ENCODE assay signal across 8 cellular contexts in the genomic region with DNA sequence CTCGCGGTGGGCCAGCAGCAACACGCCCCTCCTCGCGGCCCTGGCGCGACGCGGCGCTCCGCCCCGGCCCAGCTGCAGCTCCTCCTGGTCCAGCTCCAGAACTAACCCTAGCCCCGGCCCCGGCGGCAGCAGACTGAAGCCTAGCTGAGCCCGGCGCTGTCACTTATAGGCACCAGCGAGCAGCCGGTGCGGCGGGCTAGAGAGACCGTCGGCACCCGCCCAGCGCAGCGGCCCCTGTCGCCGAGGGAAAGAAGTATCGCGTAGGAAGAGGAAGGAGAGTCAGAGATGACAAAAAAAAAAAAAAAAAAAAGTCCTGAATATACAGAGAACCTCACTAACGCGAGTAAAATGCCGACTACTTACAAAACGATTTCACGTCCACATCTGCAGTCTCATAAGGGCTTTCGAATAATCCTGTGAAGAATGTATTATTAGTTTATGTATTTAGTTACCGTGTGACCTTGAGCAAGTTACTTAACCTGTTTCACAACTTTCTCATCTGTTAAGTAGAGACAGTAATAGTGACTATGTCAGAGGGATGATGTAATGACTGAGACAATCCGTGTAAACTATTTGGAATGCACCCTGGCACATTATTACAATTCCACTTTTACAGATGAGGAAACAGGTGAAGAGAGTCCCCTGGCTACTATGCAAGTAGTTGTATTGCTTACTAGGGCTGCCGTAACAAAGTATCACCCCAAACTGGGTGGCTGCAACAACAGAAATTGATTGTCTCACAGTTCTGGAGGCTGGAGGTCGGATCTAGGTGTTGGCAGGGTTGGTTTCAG. TPM values are rescaled to one million over a fixed set of nuclear protein-coding genes. Genes with fewer than 3 reads are reported as not detected.
DNase-seq lines count a peak whose midpoint lies in the region; ATAC-seq, FAIRE-seq and TF ChIP-seq lines count a peak whose summit lies in the region.

A gene (minus strand): TSS at position 135 of the 791 bp plus-strand sequence. CDS start 791 bp downstream, outside the sequence.

- peak within 1 kb of the TSS; percentile 93 to 100 (median 99) for H3K4me2 ChIP-seq in BLaER1 treated with 17β-estradiol and CSF1 and Interleukin-3, amounts not matched to agents 10 nM and 100 nM

- H3K27ac ChIP-seq in BLaER1 treated with 17β-estradiol and CSF1 and Interleukin-3, amounts not matched to agents 10 nM and 100 nM = peak within 1 kb of the TSS; percentile 84 to 95 (median 91)
- H3K27ac ChIP-seq in liver (ENCODE audit: low read depth in 1 of 2, low read length in 2 of 2) = peak within 1 kb of the TSS; percentile 60 to 83

- H4K20me1 ChIP-seq in BLaER1 treated with 17β-estradiol and CSF1 and Interleukin-3, amounts not matched to agents 10 nM and 100 nM = peaks cover 0 to 45% (median 41%) of the 10 kb centered on the region in 11 experiments; a peak in 21 of 22 replicates

- FAIRE-seq in GM19239 (lab: Jason Lieb, UNC) = peak; percentile 87

- WGBS in liver = 2% methylated on average over 40 of the region's 40 CpGs

- H3K9me3 ChIP-seq in BLaER1 treated with 17β-estradiol and CSF1 and Interleukin-3, amounts not matched to agents 10 nM and 100 nM (replicated peaks in 1 of 11) = no peaks in the 10 kb centered on the region
- H3K9me3 ChIP-seq in liver (ENCODE audit: control insufficient read depth in 4 of 4, low read length in 3 of 4) = no peaks in the 10 kb centered on the region

- peak; percentile 62 to 64 for TF ChIP-seq RAD21 in liver (IDR thresholded peaks at IDR 0.05)

- no peaks in the 10 kb centered on the region for H3K27me3 ChIP-seq in BLaER1 treated with 17β-estradiol and CSF1 and Interleukin-3, amounts not matched to agents 10 nM and 100 nM
- H3K27me3 ChIP-seq in liver (ENCODE audit: control insufficient read depth in 4 of 4, insufficient read depth in 4 of 4, low read length in 3 of 4) = no peaks in the 10 kb centered on the region

- H3K4me3 ChIP-seq in BLaER1 treated with 17β-estradiol and CSF1 and Interleukin-3, amounts not matched to agents 10 nM and 100 nM = peak within 1 kb of the TSS; percentile 76 to 94 (median 83)
- H3K4me3 ChIP-seq in liver (ENCODE audit: low read depth in 1 of 3, low read length in 3 of 3) = peak within 1 kb of the TSS; percentile 54 to 87 (median 64)

- peaks cover 0 to 22% (median 4%) of the 10 kb centered on the region in 11 experiments; a peak in 10 of 22 replicates for H3K36me3 ChIP-seq in BLaER1 treated with 17β-estradiol and CSF1 and Interleukin-3, amounts not matched to agents 10 nM and 100 nM
- no peaks in the 10 kb centered on the region for H3K36me3 ChIP-seq in liver (ENCODE audit: control insufficient read depth in 4 of 4, insufficient read depth in 3 of 4, low read depth in 1 of 4, low read length in 3 of 4)

- peaks cover 45 to 52% (median 49%) of the 10 kb centered on the region in 10 experiments for H3K4me1 ChIP-seq in BLaER1 treated with 17β-estradiol and CSF1 and Interleukin-3, amounts not matched to agents 10 nM and 100 nM
- H3K4me1 ChIP-seq in liver (ENCODE audit: control insufficient read depth in 4 of 4, insufficient read depth in 4 of 4, low read length in 3 of 4) = peaks cover 5 to 32% (median 24%) of the 10 kb centered on the region in 4 donors

- peak; percentile 85 for DNase-seq in GM19239 (ENCODE audit: insufficient read length, low spot score)
- peak; percentile 61 for DNase-seq in NCI-H748 treated with DMSO at 0.1 percent for 48 hours (lab: John Stamatoyannopoulos, UW)
- peak; percentile 90 for DNase-seq in activated CD4-positive, alpha-beta T cell treated with anti-CD3 and anti-CD28 coated beads, Interleukin-2, amount 50 U/mL, for 4 hours
- peak; percentile 80 to 92 for DNase-seq in dermis microvascular lymphatic vessel endothelial cell (ENCODE audit: low read depth in 2 of 2)
- peak; percentile 90 to 92 for DNase-seq in stimulated activated CD4-positive, alpha-beta T cell treated with anti-CD3 and anti-CD28 coated beads, Interleukin-4, amount 100 ng/mL, for 4 hours

- peak; percentile 57 for ATAC-seq in HG03460 (IDR thresholded peaks at IDR 0.05; ENCODE audit: unreplicated experiment)

- H3K9ac ChIP-seq in BLaER1 treated with 17β-estradiol and CSF1 and Interleukin-3, amounts not matched to agents 10 nM and 100 nM = peak within 1 kb of the TSS; percentile 88 to 98 (median 96)
- H3K9ac ChIP-seq in liver (ENCODE audit: low read depth in 1 of 2, low read length in 2 of 2) = peak within 1 kb of the TSS; percentile 59 to 79

- peak; percentile 81 for TF ChIP-seq CTCF in liver (IDR thresholded peaks at IDR 0.05; ENCODE audit: low read depth, low read length, missing input control)

TF ChIP-seq in liver, 16 proteins besides CTCF, POLR2A, EP300 and RAD21:
- TF ChIP-seq, protein P1, sequence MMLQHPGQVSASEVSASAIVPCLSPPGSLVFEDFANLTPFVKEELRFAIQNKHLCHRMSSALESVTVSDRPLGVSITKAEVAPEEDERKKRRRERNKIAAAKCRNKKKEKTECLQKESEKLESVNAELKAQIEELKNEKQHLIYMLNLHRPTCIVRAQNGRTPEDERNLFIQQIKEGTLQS (IDR thresholded peaks at IDR 0.05) = peak; percentile 89
- peak in 1 of 2 donors; percentile 57 for TF ChIP-seq RXRA (IDR thresholded peaks at IDR 0.05)
- TF ChIP-seq, protein P2, sequence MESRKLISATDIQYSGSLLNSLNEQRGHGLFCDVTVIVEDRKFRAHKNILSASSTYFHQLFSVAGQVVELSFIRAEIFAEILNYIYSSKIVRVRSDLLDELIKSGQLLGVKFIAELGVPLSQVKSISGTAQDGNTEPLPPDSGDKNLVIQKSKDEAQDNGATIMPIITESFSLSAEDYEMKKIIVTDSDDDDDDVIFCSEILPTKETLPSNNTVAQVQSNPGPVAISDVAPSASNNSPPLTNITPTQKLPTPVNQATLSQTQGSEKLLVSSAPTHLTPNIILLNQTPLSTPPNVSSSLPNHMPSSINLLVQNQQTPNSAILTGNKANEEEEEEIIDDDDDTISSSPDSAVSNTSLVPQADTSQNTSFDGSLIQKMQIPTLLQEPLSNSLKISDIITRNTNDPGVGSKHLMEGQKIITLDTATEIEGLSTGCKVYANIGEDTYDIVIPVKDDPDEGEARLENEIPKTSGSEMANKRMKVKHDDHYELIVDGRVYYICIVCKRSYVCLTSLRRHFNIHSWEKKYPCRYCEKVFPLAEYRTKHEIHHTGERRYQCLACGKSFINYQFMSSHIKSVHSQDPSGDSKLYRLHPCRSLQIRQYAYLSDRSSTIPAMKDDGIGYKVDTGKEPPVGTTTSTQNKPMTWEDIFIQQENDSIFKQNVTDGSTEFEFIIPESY (IDR thresholded peaks at IDR 0.05) = no peak
- TF ChIP-seq FOXA2 (IDR thresholded peaks at IDR 0.05) = no peak
- TF ChIP-seq HNF4A (conservative IDR thresholded peaks at IDR 0.05) = peak; percentile 46 to 50
- TF ChIP-seq JUND (IDR thresholded peaks at IDR 0.05) = peak; percentile 51 to 90
- no peak for TF ChIP-seq FOXA1 (IDR thresholded peaks at IDR 0.05)
- TF ChIP-seq SP1 (IDR thresholded peaks at IDR 0.05) = peak; percentile 71
- TF ChIP-seq GABPA (IDR thresholded peaks at IDR 0.05 in 1 of 2, conservative IDR thresholded peaks at IDR 0.05 in 1 of 2) = peak in 1 of 2 donors; percentile 52
- no peak for TF ChIP-seq EGR1 (IDR thresholded peaks at IDR 0.05; ENCODE audit: low read depth in 2 of 2)
- peak; percentile 76 for TF ChIP-seq YY1 (IDR thresholded peaks at IDR 0.05)
- TF ChIP-seq, protein P3, sequence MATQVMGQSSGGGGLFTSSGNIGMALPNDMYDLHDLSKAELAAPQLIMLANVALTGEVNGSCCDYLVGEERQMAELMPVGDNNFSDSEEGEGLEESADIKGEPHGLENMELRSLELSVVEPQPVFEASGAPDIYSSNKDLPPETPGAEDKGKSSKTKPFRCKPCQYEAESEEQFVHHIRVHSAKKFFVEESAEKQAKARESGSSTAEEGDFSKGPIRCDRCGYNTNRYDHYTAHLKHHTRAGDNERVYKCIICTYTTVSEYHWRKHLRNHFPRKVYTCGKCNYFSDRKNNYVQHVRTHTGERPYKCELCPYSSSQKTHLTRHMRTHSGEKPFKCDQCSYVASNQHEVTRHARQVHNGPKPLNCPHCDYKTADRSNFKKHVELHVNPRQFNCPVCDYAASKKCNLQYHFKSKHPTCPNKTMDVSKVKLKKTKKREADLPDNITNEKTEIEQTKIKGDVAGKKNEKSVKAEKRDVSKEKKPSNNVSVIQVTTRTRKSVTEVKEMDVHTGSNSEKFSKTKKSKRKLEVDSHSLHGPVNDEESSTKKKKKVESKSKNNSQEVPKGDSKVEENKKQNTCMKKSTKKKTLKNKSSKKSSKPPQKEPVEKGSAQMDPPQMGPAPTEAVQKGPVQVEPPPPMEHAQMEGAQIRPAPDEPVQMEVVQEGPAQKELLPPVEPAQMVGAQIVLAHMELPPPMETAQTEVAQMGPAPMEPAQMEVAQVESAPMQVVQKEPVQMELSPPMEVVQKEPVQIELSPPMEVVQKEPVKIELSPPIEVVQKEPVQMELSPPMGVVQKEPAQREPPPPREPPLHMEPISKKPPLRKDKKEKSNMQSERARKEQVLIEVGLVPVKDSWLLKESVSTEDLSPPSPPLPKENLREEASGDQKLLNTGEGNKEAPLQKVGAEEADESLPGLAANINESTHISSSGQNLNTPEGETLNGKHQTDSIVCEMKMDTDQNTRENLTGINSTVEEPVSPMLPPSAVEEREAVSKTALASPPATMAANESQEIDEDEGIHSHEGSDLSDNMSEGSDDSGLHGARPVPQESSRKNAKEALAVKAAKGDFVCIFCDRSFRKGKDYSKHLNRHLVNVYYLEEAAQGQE (IDR thresholded peaks at IDR 0.05) = peak; percentile 94
- peak; percentile 99 for TF ChIP-seq TAF1 (conservative IDR thresholded peaks at IDR 0.05)
- TF ChIP-seq NR2F2 (IDR thresholded peaks at IDR 0.05) = no peak
- TF ChIP-seq HNF4G (IDR thresholded peaks at IDR 0.05) = no peak
- TF ChIP-seq, protein P4, sequence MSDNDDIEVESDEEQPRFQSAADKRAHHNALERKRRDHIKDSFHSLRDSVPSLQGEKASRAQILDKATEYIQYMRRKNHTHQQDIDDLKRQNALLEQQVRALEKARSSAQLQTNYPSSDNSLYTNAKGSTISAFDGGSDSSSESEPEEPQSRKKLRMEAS (IDR thresholded peaks at IDR 0.05) = no peak

RNA-seq across cellular contexts. Expression of the gene that starts here (rescaled TPM):
- total RNA-seq in dermis microvascular lymphatic vessel endothelial cell (3.9 and 6.8 TPM in 2 replicates), liver (1 to 10 TPM; 1.3 to 3.2 TPM)
- polyA plus RNA-seq in liver = 1 to 10 TPM; 1.3 to 1.7 TPM

Comparison
In these comparisons a context has a peak if more than half of its experiments do, and no peak if none do; other contexts are left out.
1. Peak in every context shown above with its lines: DNase-seq, ATAC-seq, H3K4me3 ChIP-seq and H3K27ac ChIP-seq.